8 cellular contexts compared by ENCODE assay signal in genomic region chr19:45040059-45040767, GRCh38. TPM values are rescaled to one million over a fixed set of nuclear protein-coding genes. Genes with fewer than 3 reads are reported as not detected.
A peak's percentile ranks its signal among the peaks of the same experiment; 100 is the strongest.
DNase-seq lines count a peak whose midpoint lies in the region; ATAC-seq, FAIRE-seq and TF ChIP-seq lines count a peak whose summit lies in the region.

No MANE protein-coding gene starts in this region.

- TSS peak; percentile 61 for BruUV-seq in OCI-LY7 (replicated peaks; lab: Mats Ljungman, UMichigan)

- POLR2A ChIA-PET in OCI-LY7 (lab: Charles Lee) = interaction anchor here (1.2 kb wide), 2 partner anchors 9 to 40 kb away, joined by 3 read pairs; no protein-coding TSS in a partner anchor

- intact Hi-C loops in OCI-LY7 (cut with micrococcal nuclease; ENCODE audit: unreplicated experiment) = no loop called here
- intact Hi-C loops in prostate gland (cut with DNase I) = no loop called here

- no peaks in the 10 kb centered on the region for H3K9me3 Mint-ChIP-seq in endodermal cell

- H3K27ac Mint-ChIP-seq in endodermal cell = no peak overlapping the region

- H3K36me3 ChIP-seq in OCI-LY7 (ENCODE audit: insufficient read depth, low read length) (peaks cover 86% of the 10 kb centered on the region), endodermal cell (ENCODE audit: control insufficient read depth, insufficient read depth, low read length) (peaks cover 60% of the 10 kb centered on the region), prostate gland (no peaks in the 10 kb centered on the region), small intestine (ENCODE audit: control insufficient read depth in 2 of 2, insufficient read depth in 2 of 2, low read length in 2 of 2) (peaks cover 10 to 14% of the 10 kb centered on the region in 2 donors)

- no peaks in the 10 kb centered on the region for H3K9me2 ChIP-seq in OCI-LY7 (ENCODE audit: insufficient read depth, low read length)

- H3K9ac ChIP-seq in endodermal cell (ENCODE audit: extremely low read depth, low read length, poor library complexity, severe bottlenecking) = no peak overlapping the region

- H3K4me1 ChIP-seq in OCI-LY7 (ENCODE audit: insufficient read depth, low read length, poor library complexity, severe bottlenecking) (peaks cover 36% of the 10 kb centered on the region), endodermal cell (ENCODE audit: control insufficient read depth, insufficient read depth, low read length) (no peaks in the 10 kb centered on the region), prostate gland (replicated peaks) (peaks cover 10% of the 10 kb centered on the region), small intestine (ENCODE audit: control insufficient read depth in 2 of 2, insufficient read depth in 1 of 2, low read depth in 1 of 2, low read length in 1 of 2) (peaks cover 0 to 7% of the 10 kb centered on the region in 2 donors)

- 92 to 93% methylated on average over 16 to 19 of the region's 19 CpGs for WGBS in endodermal cell (ENCODE audit: insufficient coverage in 1 of 2, insufficient read length in 1 of 2), 2 experiments
- WGBS in prostate gland = 75% methylated on average over 19 of the region's 19 CpGs
- 72 to 78% (median 76%) methylated on average over 19 of the region's 19 CpGs for WGBS in small intestine, 3 donors

- no peaks in the 10 kb centered on the region for H3K27me3 ChIP-seq in endodermal cell (ENCODE audit: control insufficient read depth, insufficient read depth, low read length, poor library complexity, severe bottlenecking)
- H3K27me3 ChIP-seq in prostate gland (replicated peaks; ENCODE audit: insufficient read depth) = no peaks in the 10 kb centered on the region
- no peaks in the 10 kb centered on the region for H3K27me3 ChIP-seq in small intestine (ENCODE audit: control insufficient read depth in 2 of 2, insufficient read depth in 2 of 2, low read length in 2 of 2)

- no peak overlapping the region for H3K27ac ChIP-seq in OCI-LY7 (ENCODE audit: low read depth, low read length, poor library complexity, severe bottlenecking)
- no peak overlapping the region for H3K27ac ChIP-seq in endodermal cell (ENCODE audit: low read depth, low read length)
- H3K27ac ChIP-seq in prostate gland = peak overlapping the region in 1 of 2 donors; percentile 90
- peak overlapping the region in 1 of 2 donors; percentile 99 for H3K27ac ChIP-seq in small intestine (ENCODE audit: low read depth in 1 of 2, low read length in 1 of 2)

- no peak for FAIRE-seq in small intestine (lab: Jason Lieb, UNC)

- DNase-seq in OCI-LY7 (ENCODE audit: low spot score) = no peak
- DNase-seq in endodermal cell = no peak
- no peak for DNase-seq in prostate gland (ENCODE audit: low spot score)
- DNase-seq in omental fat pad (ENCODE audit: low spot score) = no peak
- DNase-seq in small intestine = no peak
- no peak for DNase-seq in amniotic stem cell (lab: John Stamatoyannopoulos, UW)

- H3K4me2 ChIP-seq in OCI-LY7 (ENCODE audit: low read length) = peak overlapping the region; percentile 85

- H3K9me3 ChIP-seq in OCI-LY7 (ENCODE audit: low read length) (no peaks in the 10 kb centered on the region), endodermal cell (ENCODE audit: control insufficient read depth, low read length) (no peaks in the 10 kb centered on the region), prostate gland (no peaks in the 10 kb centered on the region), small intestine (ENCODE audit: control insufficient read depth, low read depth) (no peaks in the 10 kb centered on the region)

- no peak for TF ChIP-seq CTCF in OCI-LY7 (conservative IDR thresholded peaks at IDR 0.05; ENCODE audit: low read length)
- TF ChIP-seq CTCF in endodermal cell (conservative IDR thresholded peaks at IDR 0.05) = no peak
- TF ChIP-seq CTCF in prostate gland (IDR thresholded peaks at IDR 0.05) = no peak
- TF ChIP-seq CTCF in omental fat pad (IDR thresholded peaks at IDR 0.05) = no peak

- H2AFZ ChIP-seq in OCI-LY7 (ENCODE audit: low read length) = no peak overlapping the region

- H3K27me3 Mint-ChIP-seq in endodermal cell (ENCODE audit: insufficient read depth) = no peaks in the 10 kb centered on the region

- CTCF ChIA-PET in OCI-LY7 (lab: Charles Lee; ENCODE audit: unreplicated experiment) = no interaction called here

- peaks cover 56% of the 10 kb centered on the region for H3K79me2 ChIP-seq in OCI-LY7 (ENCODE audit: insufficient read depth, low read depth, low read length)

- peaks cover 8% of the 10 kb centered on the region for H3K4me1 Mint-ChIP-seq in endodermal cell

- H3K36me3 Mint-ChIP-seq in endodermal cell (ENCODE audit: low read depth) = peaks cover 36% of the 10 kb centered on the region

- H4K20me1 ChIP-seq in OCI-LY7 (ENCODE audit: insufficient read depth, low read length) = peaks cover 17% of the 10 kb centered on the region

- ATAC-seq in omental fat pad (ENCODE audit: low FRiP score) = no peak
- ATAC-seq in GM19035 (IDR thresholded peaks at IDR 0.05; ENCODE audit: unreplicated experiment) = no peak

- no peak for TF ChIP-seq POLR2A in prostate gland (IDR thresholded peaks at IDR 0.05)

- H3K4me3 Mint-ChIP-seq in endodermal cell = peak overlapping the region; percentile 98

- peak overlapping the region; percentile 81; the same call in 1 of the 2 replicates for H3K4me3 ChIP-seq in GM08714 (ENCODE audit: low read length)
- H3K4me3 ChIP-seq in OCI-LY7 (ENCODE audit: low read depth, low read length, poor library complexity, severe bottlenecking) = peak overlapping the region; percentile 87
- peak overlapping the region; percentile 81 for H3K4me3 ChIP-seq in endodermal cell (ENCODE audit: low read length)
- peak overlapping the region; percentile 76 to 90 for H3K4me3 ChIP-seq in prostate gland
- H3K4me3 ChIP-seq in small intestine (ENCODE audit: low read depth in 1 of 2, low read length in 2 of 2) = peak overlapping the region in 1 of 2 donors; percentile 89

RNA-seq across cellular contexts. Expression of gene CLASRP, which starts 1.4 kb away (rescaled TPM):
- total RNA-seq in OCI-LY7 (2014; rRNA removed; shearing (Covaris generic)) = 142 and 152 TPM in 2 replicates
- 166 and 181 TPM in 2 replicates for total RNA-seq in OCI-LY7 (2022)
- 10 to 100 TPM; 67.1 to 90.3 TPM for total RNA-seq in endodermal cell
- polyA plus RNA-seq in endodermal cell (2013, experiment 1 of 2) = 82.3 TPM
- 65.2 TPM for polyA plus RNA-seq in endodermal cell (2013, experiment 2 of 2)
- 100 to 1,000 TPM in 1 of 2 donors, 10 to 100 TPM in 1; 97.8 to 162 TPM for total RNA-seq in prostate gland
- total RNA-seq in omental fat pad = 10 to 100 TPM; 49.3 to 78.2 (median 73.4) TPM
- 100 to 1,000 TPM in 1 of 3 donors, 10 to 100 TPM in 2; 55.3 to 117 (median 83.5) TPM for polyA plus RNA-seq in small intestine

RNA-seq across cellular contexts. Expression of gene ZNF296, which starts 36.1 kb away (rescaled TPM):
- 10.6 and 13.5 TPM in 2 replicates for total RNA-seq in OCI-LY7 (2014; rRNA removed; shearing (Covaris generic))
- total RNA-seq in OCI-LY7 (2022) = 31.4 and 31.6 TPM in 2 replicates
- total RNA-seq in endodermal cell = 1 to 10 TPM; 2.1 to 8.5 TPM
- 1.2 TPM for polyA plus RNA-seq in endodermal cell (2013, experiment 1 of 2)
- polyA plus RNA-seq in endodermal cell (2013, experiment 2 of 2) = 1.1 TPM
- total RNA-seq in prostate gland = 1 to 10 TPM in 1 of 2 donors, under 1 TPM in 1; 0.87 to 2.9 TPM
- 1 to 10 TPM in 2 of 4 donors, under 1 TPM in 2; 0.31 to 1.7 (median 1.1) TPM for total RNA-seq in omental fat pad
- 10 to 100 TPM in 1 of 3 donors, 1 to 10 TPM in 2; 4.7 to 10.3 (median 8.6) TPM for polyA plus RNA-seq in small intestine

RNA-seq across cellular contexts. Expression of gene GEMIN7, which starts 38.8 kb away (rescaled TPM):
- 45.2 and 60.0 TPM in 2 replicates for total RNA-seq in OCI-LY7 (2014; rRNA removed; shearing (Covaris generic))
- total RNA-seq in OCI-LY7 (2022) = 38.8 and 46.3 TPM in 2 replicates
- total RNA-seq in endodermal cell = 10 to 100 TPM; 56.3 to 56.6 TPM
- 36.7 TPM for polyA plus RNA-seq in endodermal cell (2013, experiment 1 of 2)
- polyA plus RNA-seq in endodermal cell (2013, experiment 2 of 2) = 36.0 TPM
- 10 to 100 TPM; 13.9 to 41.0 TPM for total RNA-seq in prostate gland
- total RNA-seq in omental fat pad = 10 to 100 TPM; 22.2 to 34.1 (median 27.9) TPM
- polyA plus RNA-seq in small intestine = 10 to 100 TPM; 33.2 to 49.7 (median 37.6) TPM

RNA-seq across cellular contexts. Expression of gene RELB, which starts 38.9 kb away (rescaled TPM):
- total RNA-seq in OCI-LY7 (2014; rRNA removed; shearing (Covaris generic)) = 36.4 and 36.9 TPM in 2 replicates
- total RNA-seq in OCI-LY7 (2022) (51.1 and 61.7 TPM in 2 replicates), endodermal cell (10 to 100 TPM in 1 of 2 donors, 1 to 10 TPM in 1; 9.5 to 14.5 TPM), prostate gland (10 to 100 TPM; 11.0 to 13.0 TPM), omental fat pad (10 to 100 TPM in 2 of 4 donors, 1 to 10 TPM in 2; 5.8 to 26.5 (median 13.5) TPM)
- 4.8 TPM for polyA plus RNA-seq in endodermal cell (2013, experiment 1 of 2)
- 3.7 TPM for polyA plus RNA-seq in endodermal cell (2013, experiment 2 of 2)
- 10 to 100 TPM; 11.6 to 41.3 (median 23.7) TPM for polyA plus RNA-seq in small intestine

RNA-seq across cellular contexts. Expression of gene PPP1R37, which starts 52.8 kb away (rescaled TPM):
- total RNA-seq in OCI-LY7 (2014; rRNA removed; shearing (Covaris generic)) = 35.5 and 48.6 TPM in 2 replicates
- 24.7 and 27.7 TPM in 2 replicates for total RNA-seq in OCI-LY7 (2022)
- 10 to 100 TPM; 23.6 to 32.5 TPM for total RNA-seq in endodermal cell
- 22.4 TPM for polyA plus RNA-seq in endodermal cell (2013, experiment 1 of 2)
- 20.6 TPM for polyA plus RNA-seq in endodermal cell (2013, experiment 2 of 2)
- 10 to 100 TPM; 50.1 to 90.3 TPM for total RNA-seq in prostate gland
- 10 to 100 TPM; 13.6 to 23.7 (median 19.4) TPM for total RNA-seq in omental fat pad
- 10 to 100 TPM; 19.5 to 32.4 (median 30.9) TPM for polyA plus RNA-seq in small intestine
